In genomic region chr9:9091387-9091786, GRCh38 we compare ENCODE assay signal across 18 cellular contexts.
DNase-seq lines count a peak whose midpoint lies in the region; ATAC-seq and TF ChIP-seq lines count a peak whose summit lies in the region.
"Had no signal": no experiment of that assay in that cellular context is flagged by ENCODE, and none has a peak within 500 bp of the region (broad histone marks: within the 10 kb centered on the region; RNA-seq: fewer than 3 reads in every experiment).

No MANE protein-coding gene starts in this region.

- no peak for TF ChIP-seq RAD21 in IMR-90 (IDR thresholded peaks at IDR 0.05; ENCODE audit: low read length)

- ATAC-seq in IMR-90 (ENCODE audit: low read depth) (no peak), HG03432 (IDR thresholded peaks at IDR 0.05; ENCODE audit: unreplicated experiment) (no peak), HG03354 (IDR thresholded peaks at IDR 0.05; ENCODE audit: poor library complexity, severe bottlenecking, unreplicated experiment) (no peak)
- ATAC-seq: A549 had no signal

- H4K5ac ChIP-seq in IMR-90 (ENCODE audit: low read depth, low read length) = no peak overlapping the region

- CTCF ChIA-PET in IMR-90 (lab: Yijun Ruan, JAX) = no interaction called here

- no peaks in the 10 kb centered on the region for H3K79me1 ChIP-seq in IMR-90 (ENCODE audit: low read depth in 1 of 2, low read length in 2 of 2)

- H3K4ac ChIP-seq in IMR-90 (ENCODE audit: low read depth, low read length) = no peak overlapping the region

- in situ Hi-C loops in IMR-90 (cut with MboI; ENCODE audit: low sequenced_read_pairs) (no loop called here), astrocyte of the cerebellum (cut with HindIII; ENCODE audit: low sequenced_read_pairs) (no loop called here)

- no peaks in the 10 kb centered on the region; the same call in 1 of the 2 replicates for H3K9me3 ChIP-seq in IMR-90 (ENCODE audit: control insufficient read depth, insufficient read depth, low read length)
- no peaks in the 10 kb centered on the region for H3K9me3 ChIP-seq in hepatocyte (ENCODE audit: low read depth)
- H3K9me3 ChIP-seq: A549 had no signal

- no peak overlapping the region for H2BK15ac ChIP-seq in IMR-90 (ENCODE audit: low read depth, low read length)

- TF ChIP-seq POLR2A in IMR-90 (IDR thresholded peaks at IDR 0.05; ENCODE audit: low read depth, low read length) = no peak

- H3K36me3 ChIP-seq in IMR-90 (ENCODE audit: control insufficient read depth, insufficient read depth, low read length) = no peaks in the 10 kb centered on the region
- no peaks in the 10 kb centered on the region for H3K36me3 ChIP-seq in hepatocyte (replicated peaks; ENCODE audit: insufficient read depth, low read depth)

- no peak overlapping the region for H3K14ac ChIP-seq in IMR-90 (replicated peaks; ENCODE audit: low read depth, low read length)

- no peak overlapping the region for H4K8ac ChIP-seq in IMR-90 (ENCODE audit: low read depth in 2 of 2, low read length in 2 of 2)

- no peak overlapping the region for H2AK5ac ChIP-seq in IMR-90 (ENCODE audit: low read depth, low read length)

- H3K4me1 ChIP-seq in IMR-90 (ENCODE audit: control insufficient read depth, insufficient read depth, low read length) (no peaks in the 10 kb centered on the region), hepatocyte (ENCODE audit: insufficient read depth) (no peaks in the 10 kb centered on the region)
- H3K4me1 ChIP-seq: A549 had no signal

- no peak overlapping the region for H3K27ac ChIP-seq in IMR-90 (ENCODE audit: insufficient read depth, low read length)
- no peak overlapping the region for H3K27ac ChIP-seq in hepatocyte
- H3K27ac ChIP-seq: A549, C4-2B, PC-9 had no signal

- H3K56ac ChIP-seq in IMR-90 (ENCODE audit: extremely low read depth, insufficient read depth, low read length) = no peak overlapping the region

- no peak overlapping the region for H2BK20ac ChIP-seq in IMR-90 (ENCODE audit: low read depth, low read length)

- no peak overlapping the region for H3K9ac ChIP-seq in IMR-90 (ENCODE audit: low read depth, low read length)

- H3K23ac ChIP-seq in IMR-90 (ENCODE audit: low read depth, low read length) = no peak overlapping the region

- intact Hi-C loops in IMR-90 (cut with micrococcal nuclease) = no loop called here

- H3K4me3 ChIP-seq in IMR-90 (ENCODE audit: insufficient read depth, low read depth, low read length) = no peak overlapping the region
- no peak overlapping the region for H3K4me3 ChIP-seq in astrocyte of the cerebellum (ENCODE audit: low read depth, low read length)
- no peak overlapping the region for H3K4me3 ChIP-seq in hepatocyte
- H3K4me3 ChIP-seq: A549, PC-9 had no signal

- POLR2A ChIA-PET in IMR-90 (lab: Charles Lee; ENCODE audit: unreplicated experiment) = no interaction called here

- dilution Hi-C loops in IMR-90 (cut with HindIII; ENCODE audit: low sequenced_read_pairs, unreplicated experiment) = no loop called here

- no peak overlapping the region for H2BK5ac ChIP-seq in IMR-90 (ENCODE audit: low read depth, low read length, poor library complexity, severe bottlenecking)

- BruUV-seq in IMR-90 (replicated peaks; lab: Mats Ljungman, UMichigan) = no TSS peak

- H3K9me2 ChIP-seq in hepatocyte (replicated peaks; ENCODE audit: insufficient read depth) = no peaks in the 10 kb centered on the region

- H3K4me2 ChIP-seq in IMR-90 (ENCODE audit: low read depth, low read length) (no peak overlapping the region), hepatocyte (no peak overlapping the region)
- H3K4me2 ChIP-seq: A549, PC-9 had no signal

- DNase-seq in A172 (ENCODE audit: low spot score) (peak; percentile 1), IMR-90 (no peak), astrocyte of the cerebellum (ENCODE audit: low read depth) (peak; percentile 2), hepatocyte (ENCODE audit: low spot score) (peak; percentile 42), COLO668 (lab: John Stamatoyannopoulos, UW; ENCODE audit: unreplicated experiment) (no peak)
- DNase-seq: COR-L47, DMS153, GOT3, MV-4-11, NCI-H1436, NCI-H2029 treated with DMSO at 0.1 percent for 48 hours, NCI-H2171 treated with DMSO at 0.1 percent for 48 hours, NCI-H774, PC-9 had no signal

- no peak overlapping the region for H3K18ac ChIP-seq in IMR-90 (ENCODE audit: low read depth, low read length)

- H2AK9ac ChIP-seq in IMR-90 (replicated peaks; ENCODE audit: low read depth, low read length, poor library complexity) = no peak overlapping the region

- no peaks in the 10 kb centered on the region for H3K27me3 ChIP-seq in IMR-90 (ENCODE audit: control insufficient read depth, insufficient read depth, low read length)
- H3K27me3 ChIP-seq in hepatocyte = no peaks in the 10 kb centered on the region

- no peak overlapping the region for H2AFZ ChIP-seq in IMR-90 (replicated peaks; ENCODE audit: low read length, poor library complexity)
- H2AFZ ChIP-seq in hepatocyte = no peak overlapping the region
- H2AFZ ChIP-seq: PC-9 had no signal

- TF ChIP-seq CTCF in IMR-90 (conservative IDR thresholded peaks at IDR 0.05; ENCODE audit: low read depth, low read length) = no peak
- no peak for TF ChIP-seq CTCF in astrocyte of the cerebellum (IDR thresholded peaks at IDR 0.05; ENCODE audit: low read depth, low read length, missing control alignments)
- no peak for TF ChIP-seq CTCF in hepatocyte (IDR thresholded peaks at IDR 0.05; ENCODE audit: poor library complexity)

- no peaks in the 10 kb centered on the region for H3K79me2 ChIP-seq in hepatocyte

- no peak overlapping the region for H2BK120ac ChIP-seq in IMR-90 (ENCODE audit: low read depth, low read length)

- no peak overlapping the region for H4K91ac ChIP-seq in IMR-90 (ENCODE audit: insufficient read depth, low read depth, low read length)

- H3K9me1 ChIP-seq in IMR-90 (ENCODE audit: insufficient read depth, low read length) = no peaks in the 10 kb centered on the region

- H4K20me1 ChIP-seq in IMR-90 (ENCODE audit: insufficient read depth, low read length) = no peaks in the 10 kb centered on the region
- no peaks in the 10 kb centered on the region for H4K20me1 ChIP-seq in hepatocyte (ENCODE audit: insufficient read depth, poor library complexity, severe bottlenecking)

TF ChIP-seq in IMR-90, 13 proteins besides CTCF, POLR2A, EP300 and RAD21:
- TF ChIP-seq CHD1 (IDR thresholded peaks at IDR 0.05; ENCODE audit: low read depth, low read length) = no peak
- TF ChIP-seq BHLHE40 (IDR thresholded peaks at IDR 0.05; ENCODE audit: low read depth, low read length) = no peak
- no peak for TF ChIP-seq RFX5 (IDR thresholded peaks at IDR 0.05; ENCODE audit: low read depth, low read length)
- TF ChIP-seq MXI1 (IDR thresholded peaks at IDR 0.05; ENCODE audit: borderline replicate concordance, low read depth, low read length) = no peak
- 0 out of 2 replicates have a peak, but pooled peaks have one; percentile 6 for TF ChIP-seq MAFK (IDR thresholded peaks at IDR 0.05; ENCODE audit: low read depth, low read length)
- TF ChIP-seq FOS (IDR thresholded peaks at IDR 0.05; ENCODE audit: low read depth, low read length) = no peak
- no peak for TF ChIP-seq RCOR1 (IDR thresholded peaks at IDR 0.05; ENCODE audit: insufficient replicate concordance, low read length)

Comparison
In these comparisons a context has a peak if more than half of its experiments do, and no peak if none do; other contexts are left out.
1. DNase-seq: peak in A172 (single experiment), astrocyte of the cerebellum (single experiment) and hepatocyte (single experiment); none in IMR-90 (single experiment) and COLO668 (single experiment).